In the genomic region with DNA sequence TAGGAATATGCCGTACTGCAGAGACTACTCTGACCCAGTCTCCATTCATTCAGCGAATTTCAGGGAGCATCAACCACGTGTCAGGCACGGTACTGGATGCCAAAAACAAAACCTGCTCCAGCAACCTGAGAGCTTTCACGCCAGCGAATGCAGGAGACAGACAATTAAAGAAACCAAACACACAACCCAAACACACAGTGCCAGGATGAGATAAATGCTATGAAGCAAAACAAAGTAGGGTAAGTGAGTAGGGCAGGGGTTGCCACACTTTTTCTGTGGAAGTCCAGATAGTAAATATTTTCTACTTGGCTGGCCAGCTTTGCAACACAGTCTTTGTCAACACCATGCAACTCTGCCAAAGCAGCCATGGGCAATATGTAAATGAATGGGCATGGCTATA, we compare ENCODE assay signal across 2 cellular contexts.
A peak's percentile ranks its signal among the peaks of the same experiment; 100 is the strongest.
TF ChIP-seq lines count a peak whose summit lies in the region.

No MANE protein-coding gene starts in this region.

TF ChIP-seq in liver, 16 proteins besides CTCF, POLR2A, EP300 and RAD21 (continued from another document):
- TF ChIP-seq, protein P1, sequence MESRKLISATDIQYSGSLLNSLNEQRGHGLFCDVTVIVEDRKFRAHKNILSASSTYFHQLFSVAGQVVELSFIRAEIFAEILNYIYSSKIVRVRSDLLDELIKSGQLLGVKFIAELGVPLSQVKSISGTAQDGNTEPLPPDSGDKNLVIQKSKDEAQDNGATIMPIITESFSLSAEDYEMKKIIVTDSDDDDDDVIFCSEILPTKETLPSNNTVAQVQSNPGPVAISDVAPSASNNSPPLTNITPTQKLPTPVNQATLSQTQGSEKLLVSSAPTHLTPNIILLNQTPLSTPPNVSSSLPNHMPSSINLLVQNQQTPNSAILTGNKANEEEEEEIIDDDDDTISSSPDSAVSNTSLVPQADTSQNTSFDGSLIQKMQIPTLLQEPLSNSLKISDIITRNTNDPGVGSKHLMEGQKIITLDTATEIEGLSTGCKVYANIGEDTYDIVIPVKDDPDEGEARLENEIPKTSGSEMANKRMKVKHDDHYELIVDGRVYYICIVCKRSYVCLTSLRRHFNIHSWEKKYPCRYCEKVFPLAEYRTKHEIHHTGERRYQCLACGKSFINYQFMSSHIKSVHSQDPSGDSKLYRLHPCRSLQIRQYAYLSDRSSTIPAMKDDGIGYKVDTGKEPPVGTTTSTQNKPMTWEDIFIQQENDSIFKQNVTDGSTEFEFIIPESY (IDR thresholded peaks at IDR 0.05), result peak; percentile 56
- TF ChIP-seq TAF1 (conservative IDR thresholded peaks at IDR 0.05) (no peak), HNF4A (conservative IDR thresholded peaks at IDR 0.05) (peak; percentile 53 to 83), GABPA (IDR thresholded peaks at IDR 0.05 in 1 of 2, conservative IDR thresholded peaks at IDR 0.05 in 1 of 2) (peak in 1 of 2 donors; percentile 47), NR2F2 (IDR thresholded peaks at IDR 0.05) (no peak), EGR1 (IDR thresholded peaks at IDR 0.05; ENCODE audit: low read depth in 2 of 2) (no peak)
- TF ChIP-seq, protein P2, sequence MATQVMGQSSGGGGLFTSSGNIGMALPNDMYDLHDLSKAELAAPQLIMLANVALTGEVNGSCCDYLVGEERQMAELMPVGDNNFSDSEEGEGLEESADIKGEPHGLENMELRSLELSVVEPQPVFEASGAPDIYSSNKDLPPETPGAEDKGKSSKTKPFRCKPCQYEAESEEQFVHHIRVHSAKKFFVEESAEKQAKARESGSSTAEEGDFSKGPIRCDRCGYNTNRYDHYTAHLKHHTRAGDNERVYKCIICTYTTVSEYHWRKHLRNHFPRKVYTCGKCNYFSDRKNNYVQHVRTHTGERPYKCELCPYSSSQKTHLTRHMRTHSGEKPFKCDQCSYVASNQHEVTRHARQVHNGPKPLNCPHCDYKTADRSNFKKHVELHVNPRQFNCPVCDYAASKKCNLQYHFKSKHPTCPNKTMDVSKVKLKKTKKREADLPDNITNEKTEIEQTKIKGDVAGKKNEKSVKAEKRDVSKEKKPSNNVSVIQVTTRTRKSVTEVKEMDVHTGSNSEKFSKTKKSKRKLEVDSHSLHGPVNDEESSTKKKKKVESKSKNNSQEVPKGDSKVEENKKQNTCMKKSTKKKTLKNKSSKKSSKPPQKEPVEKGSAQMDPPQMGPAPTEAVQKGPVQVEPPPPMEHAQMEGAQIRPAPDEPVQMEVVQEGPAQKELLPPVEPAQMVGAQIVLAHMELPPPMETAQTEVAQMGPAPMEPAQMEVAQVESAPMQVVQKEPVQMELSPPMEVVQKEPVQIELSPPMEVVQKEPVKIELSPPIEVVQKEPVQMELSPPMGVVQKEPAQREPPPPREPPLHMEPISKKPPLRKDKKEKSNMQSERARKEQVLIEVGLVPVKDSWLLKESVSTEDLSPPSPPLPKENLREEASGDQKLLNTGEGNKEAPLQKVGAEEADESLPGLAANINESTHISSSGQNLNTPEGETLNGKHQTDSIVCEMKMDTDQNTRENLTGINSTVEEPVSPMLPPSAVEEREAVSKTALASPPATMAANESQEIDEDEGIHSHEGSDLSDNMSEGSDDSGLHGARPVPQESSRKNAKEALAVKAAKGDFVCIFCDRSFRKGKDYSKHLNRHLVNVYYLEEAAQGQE (IDR thresholded peaks at IDR 0.05), result peak; percentile 63
- TF ChIP-seq, protein P3, sequence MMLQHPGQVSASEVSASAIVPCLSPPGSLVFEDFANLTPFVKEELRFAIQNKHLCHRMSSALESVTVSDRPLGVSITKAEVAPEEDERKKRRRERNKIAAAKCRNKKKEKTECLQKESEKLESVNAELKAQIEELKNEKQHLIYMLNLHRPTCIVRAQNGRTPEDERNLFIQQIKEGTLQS (IDR thresholded peaks at IDR 0.05), result no peak

TF ChIP-seq in HepG2, 621 proteins besides CTCF, POLR2A, EP300 and RAD21 (continued from another document):
- TF ChIP-seq, protein P4, sequence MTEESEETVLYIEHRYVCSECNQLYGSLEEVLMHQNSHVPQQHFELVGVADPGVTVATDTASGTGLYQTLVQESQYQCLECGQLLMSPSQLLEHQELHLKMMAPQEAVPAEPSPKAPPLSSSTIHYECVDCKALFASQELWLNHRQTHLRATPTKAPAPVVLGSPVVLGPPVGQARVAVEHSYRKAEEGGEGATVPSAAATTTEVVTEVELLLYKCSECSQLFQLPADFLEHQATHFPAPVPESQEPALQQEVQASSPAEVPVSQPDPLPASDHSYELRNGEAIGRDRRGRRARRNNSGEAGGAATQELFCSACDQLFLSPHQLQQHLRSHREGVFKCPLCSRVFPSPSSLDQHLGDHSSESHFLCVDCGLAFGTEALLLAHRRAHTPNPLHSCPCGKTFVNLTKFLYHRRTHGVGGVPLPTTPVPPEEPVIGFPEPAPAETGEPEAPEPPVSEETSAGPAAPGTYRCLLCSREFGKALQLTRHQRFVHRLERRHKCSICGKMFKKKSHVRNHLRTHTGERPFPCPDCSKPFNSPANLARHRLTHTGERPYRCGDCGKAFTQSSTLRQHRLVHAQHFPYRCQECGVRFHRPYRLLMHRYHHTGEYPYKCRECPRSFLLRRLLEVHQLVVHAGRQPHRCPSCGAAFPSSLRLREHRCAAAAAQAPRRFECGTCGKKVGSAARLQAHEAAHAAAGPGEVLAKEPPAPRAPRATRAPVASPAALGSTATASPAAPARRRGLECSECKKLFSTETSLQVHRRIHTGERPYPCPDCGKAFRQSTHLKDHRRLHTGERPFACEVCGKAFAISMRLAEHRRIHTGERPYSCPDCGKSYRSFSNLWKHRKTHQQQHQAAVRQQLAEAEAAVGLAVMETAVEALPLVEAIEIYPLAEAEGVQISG (CRISPR knock-in tag; IDR thresholded peaks at IDR 0.05), result no peak
- TF ChIP-seq RBM22 (optimal IDR thresholded peaks at IDR 0.05; ENCODE audit: low read length) (no peak), ZNF749 (CRISPR knock-in tag; IDR thresholded peaks at IDR 0.05; ENCODE audit: borderline replicate concordance) (no peak)
TF ChIP-seq in HepG2: peak in this region for 0.
